In the genomic region with DNA sequence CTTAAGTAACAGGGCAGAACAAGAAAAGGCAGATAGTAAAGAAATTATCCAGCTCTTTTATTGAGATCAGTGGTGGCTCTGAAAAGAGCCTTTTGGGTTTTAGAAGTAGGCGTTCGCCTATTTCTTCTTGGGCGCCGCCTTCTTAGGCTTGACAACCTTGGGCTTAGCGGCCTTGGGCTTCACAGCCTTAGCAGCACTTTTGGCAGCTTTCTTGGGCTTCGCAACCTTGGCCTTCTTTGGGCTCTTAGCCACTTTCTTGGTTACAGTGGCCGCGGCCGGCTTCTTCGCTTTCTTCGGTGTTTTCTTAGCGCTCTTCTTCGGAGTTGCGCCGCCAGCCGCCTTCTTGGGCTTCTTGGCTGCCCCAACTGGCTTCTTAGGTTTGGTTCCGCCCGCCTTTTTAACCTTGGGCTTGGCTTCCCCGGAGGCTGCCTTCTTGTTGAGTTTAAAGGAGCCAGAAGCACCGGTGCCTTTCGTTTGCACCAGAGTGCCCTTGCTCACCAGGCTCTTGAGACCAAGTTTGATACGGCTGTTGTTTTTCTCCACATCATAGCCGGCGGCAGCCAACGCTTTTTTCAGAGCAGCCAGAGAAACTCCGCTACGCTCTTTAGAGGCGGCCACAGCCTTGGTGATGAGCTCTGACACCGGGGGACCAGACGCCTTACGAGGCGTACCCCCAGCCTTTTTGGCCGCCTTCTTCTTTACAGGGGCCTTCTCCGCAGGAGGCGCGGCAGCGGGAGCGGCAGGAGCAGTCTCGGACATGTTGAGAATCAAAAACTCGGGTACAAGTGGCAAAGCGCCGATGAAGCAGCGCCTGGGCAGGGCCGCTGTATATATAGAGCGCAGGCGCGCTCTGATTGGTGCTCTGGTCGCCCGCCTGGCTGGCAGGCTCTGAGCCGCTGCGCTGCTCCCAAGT, we compare ENCODE assay signal across 8 cellular contexts. TPM values are rescaled to one million over a fixed set of nuclear protein-coding genes. Genes with fewer than 3 reads are reported as not detected.
DNase-seq lines count a peak whose midpoint lies in the region; FAIRE-seq and TF ChIP-seq lines count a peak whose summit lies in the region.

No MANE protein-coding gene starts in this region.

- peaks cover 54% of the 10 kb centered on the region for H3K4me1 Mint-ChIP-seq in nephron progenitor cell

- TF ChIP-seq CTCF in RWPE1 (conservative IDR thresholded peaks at IDR 0.05; ENCODE audit: low read depth) (no peak), nephron progenitor cell (IDR thresholded peaks at IDR 0.05) (no peak), stomach (IDR thresholded peaks at IDR 0.05) (no peak)

- no peaks in the 10 kb centered on the region for H3K27me3 ChIP-seq in stomach

- 0 to 1% (median 0%) methylated on average over 42 to 51 of the region's 51 CpGs for WGBS in stomach, 5 donors

- no peaks in the 10 kb centered on the region for H3K36me3 Mint-ChIP-seq in nephron progenitor cell (ENCODE audit: low read depth)

- CTCF ChIA-PET in RWPE1 (lab: Yijun Ruan, JAX), result no interaction called here

- no peak for TF ChIP-seq EP300 in stomach (IDR thresholded peaks at IDR 0.05)

- H3K27me3 Mint-ChIP-seq in nephron progenitor cell (ENCODE audit: low read depth, poor library complexity), result no peaks in the 10 kb centered on the region

- intact Hi-C loops in stomach (cut with DNase I; ENCODE audit: low total_unique reads), result no loop called here

- H3K36me3 ChIP-seq in stomach, result no peaks in the 10 kb centered on the region

- peak overlapping the region; percentile 51 to 69 (median 58) for H3K4me3 ChIP-seq in stomach

- H3K9me3 ChIP-seq in stomach, result no peaks in the 10 kb centered on the region

- H3K27ac Mint-ChIP-seq in nephron progenitor cell, result peak overlapping the region; percentile 99

- DNase-seq in ELF-1 (ENCODE audit: low read depth, low spot score) (peak; percentile 94), H54 (ENCODE audit: insufficient read length, low spot score) (peak; percentile 75), LHCN-M2 (ENCODE audit: low read depth) (peak; percentile 91), RWPE1 (ENCODE audit: low spot score) (peak; percentile 93), activated gamma-delta T cell (lab: John Stamatoyannopoulos, UW) (peak; percentile 53), fibroblast of the conjunctiva (ENCODE audit: low read depth) (peak; percentile 91), nephron progenitor cell (peak; percentile 69), stomach (peak; percentile 94)

- H3K9me3 Mint-ChIP-seq in nephron progenitor cell, result no peaks in the 10 kb centered on the region

- TF ChIP-seq POLR2A in H54 (IDR thresholded peaks at IDR 0.05; ENCODE audit: low read depth, low read length) (peak; percentile 97), stomach (IDR thresholded peaks at IDR 0.05) (peak in 2 of 4 donors; percentile 96)

- H3K4me1 ChIP-seq in stomach, result peaks cover 0 to 19% (median 7%) of the 10 kb centered on the region in 4 donors

- FAIRE-seq in H54 (lab: Jason Lieb, UNC), result peak; percentile 73

- peak overlapping the region; percentile 99 for H3K27ac ChIP-seq in RWPE1
- peak overlapping the region; percentile 92 to 98 (median 96) for H3K27ac ChIP-seq in stomach

- POLR2A ChIA-PET in RWPE1 (lab: Yijun Ruan, JAX; ENCODE audit: low non-redundant PET), result interaction anchor here (0.7 to 1.2 kb wide), 3 partner anchors 24 to 68 kb away, joined by 3 to 17 read pairs (median 3); a partner anchor contains a TSS

- H3K4me3 Mint-ChIP-seq in nephron progenitor cell, result peak overlapping the region; percentile 95

RNA-seq across cellular contexts. Expression of a gene that starts 31.3 kb away (rescaled TPM):
- total RNA-seq in LHCN-M2 (2014; rRNA removed) (11.5 and 12.5 TPM in 2 replicates), stomach (1 to 10 TPM; 3.5 to 8.2 (median 4.5) TPM)
- 11.7 TPM for polyA plus RNA-seq in LHCN-M2 (2012)
- 1 to 10 TPM; 1.5 to 3.7 (median 3.5) TPM for polyA plus RNA-seq in stomach

Comparison
In these comparisons a context has a peak if more than half of its experiments do, and no peak if none do; other contexts are left out.
1. Peak in every context shown above with its lines: DNase-seq, H3K4me3 ChIP-seq and H3K27ac ChIP-seq.